In genomic region chr2:39772812-39773152, GRCh38 we compare ENCODE assay signal across 1 cellular context.
TF ChIP-seq lines count a peak whose summit lies in the region.

No MANE protein-coding gene starts in this region.

TF ChIP-seq in WTC11, 78 proteins besides CTCF, POLR2A, EP300 and RAD21 (continued from another document):
- no peak for TF ChIP-seq GTF2I (CRISPR knock-in tag; conservative IDR thresholded peaks at IDR 0.05)
- TF ChIP-seq ZNF671 (CRISPR knock-in tag; IDR thresholded peaks at IDR 0.05): no peak
- no peak for TF ChIP-seq MAX (CRISPR knock-in tag; IDR thresholded peaks at IDR 0.05)
- no peak for TF ChIP-seq STAT6 (CRISPR knock-in tag; conservative IDR thresholded peaks at IDR 0.05; ENCODE audit: low read depth)
- no peak for TF ChIP-seq ESRRA (CRISPR knock-in tag; IDR thresholded peaks at IDR 0.05; ENCODE audit: borderline replicate concordance)
- TF ChIP-seq TP53 (CRISPR knock-in tag; IDR thresholded peaks at IDR 0.05): no peak
